25 cellular contexts compared by ENCODE assay signal in the genomic region with DNA sequence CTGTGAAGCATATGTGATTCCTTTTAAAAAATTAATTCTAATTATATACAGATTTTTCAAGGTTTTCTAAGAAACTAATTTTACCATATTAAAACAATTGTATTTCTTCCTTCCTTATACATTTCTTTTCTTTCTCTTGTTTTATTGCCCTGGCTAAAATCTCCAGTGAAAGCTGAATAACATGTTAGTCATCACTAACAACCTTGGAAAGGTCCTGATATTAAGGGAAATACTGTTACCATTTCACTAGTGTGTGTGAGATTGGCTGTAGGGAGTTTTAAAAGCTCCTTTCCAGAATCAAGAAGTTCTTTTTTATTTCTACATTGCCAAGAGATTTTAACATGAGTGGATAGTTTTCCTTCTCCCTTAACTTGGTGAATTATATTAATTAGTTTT.
DNase-seq lines count a peak whose midpoint lies in the region; ATAC-seq and TF ChIP-seq lines count a peak whose summit lies in the region.
"Had no signal": no experiment of that assay in that cellular context is flagged by ENCODE, and none has a peak within 500 bp of the region (broad histone marks: within the 10 kb centered on the region; RNA-seq: fewer than 3 reads in every experiment).

No MANE protein-coding gene starts in this region.

- H3K9me3 Mint-ChIP-seq in activated T-helper 17 cell treated with anti-CD3 and anti-CD28 coated beads, Interleukin-2, amount 50 U/mL, for 72 hours, result no peaks in the 10 kb centered on the region
- H3K9me3 Mint-ChIP-seq: activated naive CD4-positive, alpha-beta T cell treated with anti-CD3 and anti-CD28 coated beads, Interleukin-2, amount 10 ng/mL, durations not matched to agents 7 days and 5 days had no signal

- no peak overlapping the region for H2AK5ac ChIP-seq in mesenchymal stem cell (ENCODE audit: low read length, severe bottlenecking)

- H2AFZ ChIP-seq in SK-N-SH (ENCODE audit: low read depth) (no peak overlapping the region), mesenchymal stem cell (ENCODE audit: low read depth, low read length) (no peak overlapping the region)

- no peaks in the 10 kb centered on the region for H3K4me1 Mint-ChIP-seq in activated T-helper 17 cell treated with anti-CD3 and anti-CD28 coated beads, Interleukin-2, amount 50 U/mL, for 72 hours
- H3K4me1 Mint-ChIP-seq: activated naive CD4-positive, alpha-beta T cell treated with anti-CD3 and anti-CD28 coated beads, Interleukin-2, amount 10 ng/mL, durations not matched to agents 7 days and 5 days; central memory CD8-positive, alpha-beta T cell had no signal

- H3K18ac ChIP-seq in mesenchymal stem cell (ENCODE audit: low read depth in 1 of 2, low read length in 2 of 2), result no peak overlapping the region

- H3K27ac Mint-ChIP-seq in activated T-helper 17 cell treated with anti-CD3 and anti-CD28 coated beads, Interleukin-2, amount 50 U/mL, for 72 hours, result no peak overlapping the region
- H3K27ac Mint-ChIP-seq: activated naive CD4-positive, alpha-beta T cell treated with anti-CD3 and anti-CD28 coated beads, Interleukin-2, amount 10 ng/mL, durations not matched to agents 7 days and 5 days; activated T-cell treated with anti-CD3 and anti-CD28 coated beads, Interleukin-2, amount 50 U/mL, for 72 hours had no signal

- H3K4me3 Mint-ChIP-seq in activated T-helper 17 cell treated with anti-CD3 and anti-CD28 coated beads, Interleukin-2, amount 50 U/mL, for 72 hours, result no peak overlapping the region
- H3K4me3 Mint-ChIP-seq: activated naive CD4-positive, alpha-beta T cell treated with anti-CD3 and anti-CD28 coated beads, Interleukin-2, amount 10 ng/mL, durations not matched to agents 7 days and 5 days; activated T-cell treated with anti-CD3 and anti-CD28 coated beads, Interleukin-2, amount 50 U/mL, for 72 hours; central memory CD8-positive, alpha-beta T cell had no signal

- H3K27ac ChIP-seq in SK-N-SH (ENCODE audit: low read depth in 2 of 2, low read length in 1 of 2), result peak overlapping the region; percentile 39 to 51; a peak in 3 of 4 replicates
- H3K27ac ChIP-seq in mesenchymal stem cell (ENCODE audit: low read length, poor library complexity, severe bottlenecking), result peak overlapping the region; percentile 94
- H3K27ac ChIP-seq: A549, BLaER1, esophagus muscularis mucosa, suprapubic skin, vagina, VCaP had no signal

- no peaks in the 10 kb centered on the region for H3K4me1 ChIP-seq in SK-N-SH (ENCODE audit: control insufficient read depth in 1 of 2, insufficient read depth in 2 of 2, low read depth in 1 of 2, low read length in 1 of 2)
- H3K4me1 ChIP-seq in mesenchymal stem cell (ENCODE audit: control insufficient read depth, insufficient read depth, low read depth, low read length), result peaks cover 6% of the 10 kb centered on the region
- H3K4me1 ChIP-seq: A549, BLaER1, esophagus muscularis mucosa, suprapubic skin, vagina had no signal

- H3K9me2 ChIP-seq in SK-N-SH, result no peaks in the 10 kb centered on the region

- H3K36me3 ChIP-seq in SK-N-SH (replicated peaks in 1 of 2; ENCODE audit: control insufficient read depth in 1 of 2, insufficient read depth in 2 of 2, low read length in 1 of 2) (no peaks in the 10 kb centered on the region), mesenchymal stem cell (ENCODE audit: control insufficient read depth in 1 of 2, insufficient read depth in 2 of 2, low read depth in 1 of 2, low read length in 2 of 2) (no peaks in the 10 kb centered on the region)
- H3K36me3 ChIP-seq: BLaER1, esophagus muscularis mucosa, suprapubic skin, vagina had no signal

- no peak overlapping the region for H3K23ac ChIP-seq in mesenchymal stem cell (ENCODE audit: low read length in 2 of 2)

- H3K9me3 ChIP-seq in SK-N-SH, result no peaks in the 10 kb centered on the region
- H3K9me3 ChIP-seq in mesenchymal stem cell (ENCODE audit: control insufficient read depth, low read length), result peaks cover 10% of the 10 kb centered on the region
- H3K9me3 ChIP-seq: A549, BLaER1, esophagus muscularis mucosa, suprapubic skin, vagina had no signal

- H3K79me1 ChIP-seq in mesenchymal stem cell (replicated peaks; ENCODE audit: low read length, poor library complexity, severe bottlenecking), result no peaks in the 10 kb centered on the region

- H2BK12ac ChIP-seq in mesenchymal stem cell (ENCODE audit: low read length in 2 of 2), result no peak overlapping the region

- peaks cover 21% of the 10 kb centered on the region for H3F3A ChIP-seq in SK-N-SH (replicated peaks; ENCODE audit: insufficient read depth)

- H3K4me3 ChIP-seq in SK-N-SH (ENCODE audit: low read depth in 2 of 2, low read length in 1 of 2) (no peak overlapping the region), epithelial cell of esophagus (ENCODE audit: low read length) (no peak overlapping the region), mesenchymal stem cell (ENCODE audit: insufficient read depth in 1 of 2, low read depth in 1 of 2, low read length in 2 of 2) (no peak overlapping the region)
- H3K4me3 ChIP-seq: A549, BLaER1, esophagus muscularis mucosa, GM12878, suprapubic skin, vagina had no signal

- H4K91ac ChIP-seq in mesenchymal stem cell (ENCODE audit: low read length), result no peak overlapping the region

- no peak overlapping the region for H3K4me2 ChIP-seq in SK-N-SH
- no peak overlapping the region for H3K4me2 ChIP-seq in mesenchymal stem cell (ENCODE audit: low read length, poor library complexity, severe bottlenecking)
- H3K4me2 ChIP-seq: A549, BLaER1 had no signal

- no peak overlapping the region for H3K14ac ChIP-seq in mesenchymal stem cell (ENCODE audit: low read length in 2 of 2)

- H4K20me1 ChIP-seq in SK-N-SH (ENCODE audit: insufficient read depth), result no peaks in the 10 kb centered on the region
- H4K20me1 ChIP-seq: BLaER1 had no signal

- no peak overlapping the region for H4K8ac ChIP-seq in mesenchymal stem cell (ENCODE audit: low read length)

- no peak for ATAC-seq in activated T-helper 17 cell treated with anti-CD3 and anti-CD28 coated beads, Interleukin-2, amount 50 U/mL, for 72 hours (replicated peaks)
- ATAC-seq in GM21515 (IDR thresholded peaks at IDR 0.05; ENCODE audit: unreplicated experiment), result no peak
- no peak for ATAC-seq in HG02678 (IDR thresholded peaks at IDR 0.05; ENCODE audit: unreplicated experiment)
- ATAC-seq: A549; activated T-cell treated with anti-CD3 and anti-CD28 coated beads, Interleukin-2, amount 50 U/mL, for 72 hours; GM12878 had no signal

- TF ChIP-seq CTCF in SK-N-SH (IDR thresholded peaks at IDR 0.05) (no peak), epithelial cell of esophagus (IDR thresholded peaks at IDR 0.05; ENCODE audit: insufficient read depth, low read depth, low read length, missing control alignments) (no peak)

- DNase-seq in EL, result peak; percentile 58
- no peak for DNase-seq in SK-N-SH
- peak; percentile 30 for DNase-seq in epithelial cell of esophagus (ENCODE audit: low read depth)
- DNase-seq in mesenchymal stem cell, result no peak
- no peak for DNase-seq in NCI-H2029 (lab: John Stamatoyannopoulos, UW)
- DNase-seq: activated CD4-positive, alpha-beta T cell treated with anti-CD3 and anti-CD28 coated beads for 48 hours; activated naive CD4-positive, alpha-beta T cell treated with anti-CD3 and anti-CD28 coated beads, Interleukin-2, amount 10 ng/mL, durations not matched to agents 7 days and 5 days; activated T-cell treated with anti-CD3 and anti-CD28 coated beads, Interleukin-2, amount 50 U/mL, for 72 hours; amygdala; DMS79; GOT3; NCI-H1930; RPMI8226; small intestine had no signal

- H3K27me3 ChIP-seq in SK-N-SH (ENCODE audit: insufficient read depth) (no peaks in the 10 kb centered on the region), mesenchymal stem cell (ENCODE audit: control insufficient read depth in 1 of 2, insufficient read depth in 1 of 2, low read length in 2 of 2) (no peaks in the 10 kb centered on the region)
- H3K27me3 ChIP-seq: BLaER1, esophagus muscularis mucosa, suprapubic skin, vagina had no signal

- no peaks in the 10 kb centered on the region for H3K36me3 Mint-ChIP-seq in activated T-helper 17 cell treated with anti-CD3 and anti-CD28 coated beads, Interleukin-2, amount 50 U/mL, for 72 hours (ENCODE audit: low read depth)
- H3K36me3 Mint-ChIP-seq: activated naive CD4-positive, alpha-beta T cell treated with anti-CD3 and anti-CD28 coated beads, Interleukin-2, amount 10 ng/mL, durations not matched to agents 7 days and 5 days had no signal

- H2BK15ac ChIP-seq in mesenchymal stem cell (ENCODE audit: low read depth, poor library complexity, severe bottlenecking), result no peak overlapping the region

- peaks cover 5% of the 10 kb centered on the region for H3K27me3 Mint-ChIP-seq in activated T-helper 17 cell treated with anti-CD3 and anti-CD28 coated beads, Interleukin-2, amount 50 U/mL, for 72 hours
- H3K27me3 Mint-ChIP-seq: activated naive CD4-positive, alpha-beta T cell treated with anti-CD3 and anti-CD28 coated beads, Interleukin-2, amount 10 ng/mL, durations not matched to agents 7 days and 5 days; central memory CD8-positive, alpha-beta T cell had no signal

- TF ChIP-seq EP300 in SK-N-SH (IDR thresholded peaks at IDR 0.05; ENCODE audit: borderline replicate concordance in 1 of 2, low read depth in 1 of 2, low read length in 1 of 2), result no peak

- H2BK5ac ChIP-seq in mesenchymal stem cell (ENCODE audit: low read depth, low read length, poor library complexity, severe bottlenecking), result peak overlapping the region; percentile 52

- H3K9ac ChIP-seq in SK-N-SH, result no peak overlapping the region; the same call in 1 of the 2 replicates
- H3K9ac ChIP-seq in mesenchymal stem cell (ENCODE audit: low read length), result peak overlapping the region; percentile 46
- H3K9ac ChIP-seq: BLaER1 had no signal

- H3K79me2 ChIP-seq in SK-N-SH (ENCODE audit: insufficient read depth), result no peaks in the 10 kb centered on the region

- CTCF ChIA-PET in SK-N-SH (lab: Yijun Ruan, JAX), result interaction anchor here (1.0 to 1.4 kb wide), 2 partner anchors 268 to 373 kb away, joined by 3 read pairs; no protein-coding TSS in a partner anchor

- POLR2A ChIA-PET in SK-N-SH (lab: Yijun Ruan, JAX), result no interaction called here

- H3K4ac ChIP-seq in mesenchymal stem cell (ENCODE audit: low read depth in 1 of 2, low read length in 2 of 2), result no peak overlapping the region

- TF ChIP-seq RAD21 in SK-N-SH (IDR thresholded peaks at IDR 0.05; ENCODE audit: low read length), result no peak

- H2BK120ac ChIP-seq in mesenchymal stem cell (ENCODE audit: low read depth, low read length), result no peak overlapping the region

TF ChIP-seq in SK-N-SH, 30 proteins besides CTCF, POLR2A, EP300 and RAD21 (continues in another document):
- TF ChIP-seq GABPA (IDR thresholded peaks at IDR 0.05; ENCODE audit: low read depth), result no peak
- 0 out of 2 replicates have a peak, but pooled peaks have one; percentile 4 for TF ChIP-seq FOSL2 (IDR thresholded peaks at IDR 0.05; ENCODE audit: borderline replicate concordance, low read depth)
- TF ChIP-seq YY1 (IDR thresholded peaks at IDR 0.05; ENCODE audit: low read depth), result no peak
- no peak for TF ChIP-seq EZH2phosphoT487 (IDR thresholded peaks at IDR 0.05; ENCODE audit: borderline replicate concordance, low read depth)
- no peak for TF ChIP-seq ELF1 (IDR thresholded peaks at IDR 0.05)

Comparison
In these comparisons a context has a peak if more than half of its experiments do, and no peak if none do; other contexts are left out.
1. DNase-seq: peak in EL (single experiment) and epithelial cell of esophagus (single experiment); none in SK-N-SH (single experiment), mesenchymal stem cell (single experiment) and NCI-H2029 (single experiment).